Comparison of ENCODE assay signal across 1 cellular context in genomic region chr17:78995022-78995760, GRCh38.
TF ChIP-seq lines count a peak whose summit lies in the region.

No MANE protein-coding gene starts in this region.

TF ChIP-seq in HepG2, 621 proteins besides CTCF, POLR2A, EP300 and RAD21:
- no peak for TF ChIP-seq ZNF691 (CRISPR knock-in tag; IDR thresholded peaks at IDR 0.05; ENCODE audit: borderline replicate concordance, low read depth)
- peak; percentile 71 for TF ChIP-seq AGO2 (optimal IDR thresholded peaks at IDR 0.05; ENCODE audit: low read depth, low read length)
- TF ChIP-seq RBFOX2 (IDR thresholded peaks at IDR 0.05; ENCODE audit: low read depth, low read length): 0 out of 2 replicates have a peak, but pooled peaks have one; percentile 31
- TF ChIP-seq SRY (CRISPR knock-in tag; IDR thresholded peaks at IDR 0.05): no peak
- no peak for TF ChIP-seq CHD4 (IDR thresholded peaks at IDR 0.05; ENCODE audit: borderline replicate concordance, low read length)
- TF ChIP-seq, protein P1, sequence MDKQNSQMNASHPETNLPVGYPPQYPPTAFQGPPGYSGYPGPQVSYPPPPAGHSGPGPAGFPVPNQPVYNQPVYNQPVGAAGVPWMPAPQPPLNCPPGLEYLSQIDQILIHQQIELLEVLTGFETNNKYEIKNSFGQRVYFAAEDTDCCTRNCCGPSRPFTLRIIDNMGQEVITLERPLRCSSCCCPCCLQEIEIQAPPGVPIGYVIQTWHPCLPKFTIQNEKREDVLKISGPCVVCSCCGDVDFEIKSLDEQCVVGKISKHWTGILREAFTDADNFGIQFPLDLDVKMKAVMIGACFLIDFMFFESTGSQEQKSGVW (CRISPR knock-in tag; IDR thresholded peaks at IDR 0.05; ENCODE audit: borderline replicate concordance): no peak
- no peak for TF ChIP-seq SRSF1 (optimal IDR thresholded peaks at IDR 0.05; ENCODE audit: low read depth, low read length)
- 0 out of 2 replicates have a peak, but pooled peaks have one; percentile 37 for TF ChIP-seq POLR2G (IDR thresholded peaks at IDR 0.05; ENCODE audit: low read depth, low read length)
- TF ChIP-seq, protein P2, sequence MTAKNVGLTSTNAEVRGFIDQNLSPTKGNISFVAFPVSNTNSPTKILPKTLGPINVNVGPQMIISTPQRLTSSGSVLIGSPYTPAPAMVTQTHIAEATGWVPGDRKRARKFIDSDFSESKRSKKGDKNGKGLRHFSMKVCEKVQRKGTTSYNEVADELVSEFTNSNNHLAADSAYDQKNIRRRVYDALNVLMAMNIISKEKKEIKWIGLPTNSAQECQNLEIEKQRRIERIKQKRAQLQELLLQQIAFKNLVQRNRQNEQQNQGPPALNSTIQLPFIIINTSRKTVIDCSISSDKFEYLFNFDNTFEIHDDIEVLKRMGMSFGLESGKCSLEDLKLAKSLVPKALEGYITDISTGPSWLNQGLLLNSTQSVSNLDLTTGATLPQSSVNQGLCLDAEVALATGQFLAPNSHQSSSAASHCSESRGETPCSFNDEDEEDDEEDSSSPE (CRISPR knock-in tag; IDR thresholded peaks at IDR 0.05): no peak
- TF ChIP-seq, protein P3, sequence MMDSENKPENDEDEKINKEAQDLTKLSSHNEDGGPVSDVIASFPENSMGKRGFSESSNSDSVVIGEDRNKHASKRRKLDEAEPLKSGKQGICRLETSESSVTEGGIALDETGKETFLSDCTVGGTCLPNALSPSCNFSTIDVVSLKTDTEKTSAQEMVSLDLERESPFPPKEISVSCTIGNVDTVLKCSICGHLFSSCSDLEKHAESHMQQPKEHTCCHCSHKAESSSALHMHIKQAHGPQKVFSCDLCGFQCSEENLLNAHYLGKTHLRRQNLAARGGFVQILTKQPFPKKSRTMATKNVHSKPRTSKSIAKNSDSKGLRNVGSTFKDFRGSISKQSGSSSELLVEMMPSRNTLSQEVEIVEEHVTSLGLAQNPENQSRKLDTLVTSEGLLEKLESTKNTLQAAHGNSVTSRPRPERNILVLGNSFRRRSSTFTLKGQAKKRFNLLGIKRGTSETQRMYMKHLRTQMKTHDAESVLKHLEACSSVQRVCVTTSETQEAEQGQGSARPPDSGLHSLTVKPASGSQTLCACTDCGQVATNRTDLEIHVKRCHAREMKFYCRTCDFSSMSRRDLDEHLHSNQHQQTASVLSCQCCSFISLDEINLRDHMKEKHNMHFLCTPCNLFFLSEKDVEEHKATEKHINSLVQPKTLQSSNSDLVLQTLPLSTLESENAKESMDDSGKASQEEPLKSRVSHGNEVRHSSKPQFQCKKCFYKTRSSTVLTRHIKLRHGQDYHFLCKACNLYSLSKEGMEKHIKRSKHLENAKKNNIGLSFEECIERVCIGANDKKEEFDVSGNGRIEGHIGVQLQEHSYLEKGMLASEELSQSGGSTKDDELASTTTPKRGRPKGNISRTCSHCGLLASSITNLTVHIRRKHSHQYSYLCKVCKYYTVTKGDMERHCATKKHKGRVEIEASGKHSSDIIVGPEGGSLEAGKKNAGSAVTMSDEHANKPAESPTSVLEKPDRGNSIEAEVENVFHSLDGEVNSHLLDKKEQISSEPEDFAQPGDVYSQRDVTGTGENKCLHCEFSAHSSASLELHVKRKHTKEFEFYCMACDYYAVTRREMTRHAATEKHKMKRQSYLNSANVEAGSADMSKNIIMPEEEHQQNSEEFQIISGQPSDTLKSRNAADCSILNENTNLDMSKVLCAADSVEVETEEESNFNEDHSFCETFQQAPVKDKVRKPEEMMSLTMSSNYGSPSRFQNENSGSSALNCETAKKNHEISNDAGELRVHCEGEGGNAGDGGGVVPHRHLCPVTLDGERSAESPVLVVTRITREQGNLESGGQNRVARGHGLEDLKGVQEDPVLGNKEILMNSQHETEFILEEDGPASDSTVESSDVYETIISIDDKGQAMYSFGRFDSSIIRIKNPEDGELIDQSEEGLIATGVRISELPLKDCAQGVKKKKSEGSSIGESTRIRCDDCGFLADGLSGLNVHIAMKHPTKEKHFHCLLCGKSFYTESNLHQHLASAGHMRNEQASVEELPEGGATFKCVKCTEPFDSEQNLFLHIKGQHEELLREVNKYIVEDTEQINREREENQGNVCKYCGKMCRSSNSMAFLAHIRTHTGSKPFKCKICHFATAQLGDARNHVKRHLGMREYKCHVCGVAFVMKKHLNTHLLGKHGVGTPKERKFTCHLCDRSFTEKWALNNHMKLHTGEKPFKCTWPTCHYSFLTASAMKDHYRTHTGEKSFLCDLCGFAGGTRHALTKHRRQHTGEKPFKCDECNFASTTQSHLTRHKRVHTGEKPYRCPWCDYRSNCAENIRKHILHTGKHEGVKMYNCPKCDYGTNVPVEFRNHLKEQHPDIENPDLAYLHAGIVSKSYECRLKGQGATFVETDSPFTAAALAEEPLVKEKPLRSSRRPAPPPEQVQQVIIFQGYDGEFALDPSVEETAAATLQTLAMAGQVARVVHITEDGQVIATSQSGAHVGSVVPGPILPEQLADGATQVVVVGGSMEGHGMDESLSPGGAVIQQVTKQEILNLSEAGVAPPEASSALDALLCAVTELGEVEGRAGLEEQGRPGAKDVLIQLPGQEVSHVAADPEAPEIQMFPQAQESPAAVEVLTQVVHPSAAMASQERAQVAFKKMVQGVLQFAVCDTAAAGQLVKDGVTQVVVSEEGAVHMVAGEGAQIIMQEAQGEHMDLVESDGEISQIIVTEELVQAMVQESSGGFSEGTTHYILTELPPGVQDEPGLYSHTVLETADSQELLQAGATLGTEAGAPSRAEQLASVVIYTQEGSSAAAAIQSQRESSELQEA (CRISPR knock-in tag; IDR thresholded peaks at IDR 0.05; ENCODE audit: not compliant biosample characterization): no peak
- TF ChIP-seq GABPB1 (CRISPR knock-in tag; IDR thresholded peaks at IDR 0.05): no peak
- TF ChIP-seq ZSCAN25 (CRISPR knock-in tag; IDR thresholded peaks at IDR 0.05): peak; percentile 53; the same call in 1 of the 2 replicates
- TF ChIP-seq MTA3 (CRISPR knock-in tag; IDR thresholded peaks at IDR 0.05): no peak
- TF ChIP-seq ZMYM3 (CRISPR knock-in tag; IDR thresholded peaks at IDR 0.05): no peak
- TF ChIP-seq ATM (IDR thresholded peaks at IDR 0.05; ENCODE audit: borderline replicate concordance): no peak
TF ChIP-seq in HepG2: peak in this region for 4.
